8 cellular contexts compared by ENCODE assay signal in the genomic region with DNA sequence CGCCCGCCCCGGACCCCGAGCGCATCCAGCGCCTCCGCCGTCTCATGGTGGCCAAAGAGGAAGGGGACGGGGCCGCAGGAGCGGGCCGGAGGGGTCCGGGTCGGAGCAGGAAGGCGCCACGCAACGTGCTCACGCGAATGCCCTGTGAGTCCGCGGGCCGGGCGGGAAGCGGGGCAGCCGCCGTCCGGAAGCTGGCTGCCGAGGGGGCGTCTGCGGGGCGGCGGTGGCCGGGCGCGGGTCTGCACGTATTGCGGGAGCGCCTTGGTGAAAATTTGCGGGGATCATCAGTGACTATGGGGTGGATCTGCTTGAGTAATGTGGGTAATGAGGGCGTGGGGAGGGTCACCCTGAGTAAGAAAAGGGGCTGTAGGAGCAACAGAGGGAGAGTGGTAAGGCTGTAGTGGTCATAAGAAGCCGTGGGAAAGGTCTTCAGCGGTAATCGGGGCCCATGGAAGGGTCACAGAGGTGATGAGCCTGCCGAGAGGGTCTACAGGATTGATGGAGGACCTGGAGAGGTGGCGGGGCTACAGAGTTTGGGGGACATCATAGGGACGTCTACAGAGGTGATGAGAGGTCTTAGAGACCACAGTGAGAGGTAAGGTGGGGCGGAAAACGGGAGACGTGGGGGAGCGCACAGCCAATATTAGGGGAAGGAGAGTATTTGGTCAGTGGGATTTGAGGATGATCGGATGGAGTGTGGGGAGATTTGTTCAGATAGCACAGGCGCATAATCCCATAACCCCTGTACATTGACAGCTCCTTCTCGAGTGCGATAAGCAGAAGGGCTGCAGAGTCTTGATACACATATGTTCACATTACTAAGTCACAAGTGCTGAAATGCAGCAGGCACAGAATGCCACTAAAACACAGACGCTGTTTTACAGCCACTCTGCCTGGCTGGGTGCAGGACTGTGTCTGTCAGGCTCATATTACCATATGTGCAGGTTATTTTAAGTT. TPM values are rescaled to one million over a fixed set of nuclear protein-coding genes. Genes with fewer than 3 reads are reported as not detected.
A peak's percentile ranks its signal among the peaks of the same experiment; 100 is the strongest.
DNase-seq lines count a peak whose midpoint lies in the region; ATAC-seq and TF ChIP-seq lines count a peak whose summit lies in the region.

No MANE protein-coding gene starts in this region.

- intact Hi-C loops in thyroid gland (cut with DNase I): loop anchor here (10.0 kb wide), 2 partner anchors 270 to 420 kb away; no protein-coding TSS in a partner anchor

- no peak overlapping the region for H2BK120ac ChIP-seq in mesendoderm (ENCODE audit: low read depth, low read length)

- ATAC-seq in GM18505 (IDR thresholded peaks at IDR 0.05; ENCODE audit: unreplicated experiment): peak; percentile 38
- ATAC-seq in HG03095 (IDR thresholded peaks at IDR 0.05; ENCODE audit: unreplicated experiment): peak; percentile 27

- H4K5ac ChIP-seq in mesendoderm (ENCODE audit: low read length): no peak overlapping the region

- H3K18ac ChIP-seq in mesendoderm (ENCODE audit: low read length): peak overlapping the region; percentile 75

- no peaks in the 10 kb centered on the region for H3K9me3 ChIP-seq in thyroid gland

- peak overlapping the region; percentile 90 for H3K23ac ChIP-seq in mesendoderm (ENCODE audit: low read length)

- H2AK5ac ChIP-seq in mesendoderm (ENCODE audit: low read length): no peak overlapping the region

- no peak for TF ChIP-seq CTCF in thyroid gland (IDR thresholded peaks at IDR 0.05)

- peaks cover 28% of the 10 kb centered on the region for H3K79me2 ChIP-seq in ACC112 (ENCODE audit: control insufficient read depth, insufficient read depth, low read length, unreplicated experiment)
- H3K79me2 ChIP-seq in mesendoderm (ENCODE audit: control insufficient read depth, insufficient read depth, low read length): no peaks in the 10 kb centered on the region

- H3K27me3 Mint-ChIP-seq in T-helper 1 cell treated with Interleukin-12 subunit alpha and Interleukin-12 subunit beta and Interleukin-4 antibody, amounts not matched to agents 30 μg/mL and 1 μg/mL, for 36 hours (ENCODE audit: low read depth): no peaks in the 10 kb centered on the region

- H3K27ac ChIP-seq in ACC112 (ENCODE audit: low read depth, low read length) (no peak overlapping the region), mesendoderm (ENCODE audit: low read depth, low read length) (no peak overlapping the region), thyroid gland (no peak overlapping the region)

- peak overlapping the region; percentile 94 for H2AFZ ChIP-seq in ACC112 (ENCODE audit: low read length, unreplicated experiment)

- no peak overlapping the region for H2BK5ac ChIP-seq in mesendoderm (ENCODE audit: low read length)

- no peak for TF ChIP-seq POLR2A in GM18505 (IDR thresholded peaks at IDR 0.05; ENCODE audit: borderline replicate concordance, extremely low read depth, insufficient read depth, insufficient read length)
- TF ChIP-seq POLR2A in thyroid gland (IDR thresholded peaks at IDR 0.05): no peak

- no peak overlapping the region for H4K8ac ChIP-seq in mesendoderm (ENCODE audit: low read depth, low read length)

- no peaks in the 10 kb centered on the region for H3K27me3 ChIP-seq in ACC112 (ENCODE audit: insufficient read depth, low read length)
- no peaks in the 10 kb centered on the region for H3K27me3 ChIP-seq in mesendoderm (ENCODE audit: insufficient read depth, low read length, poor library complexity)
- H3K27me3 ChIP-seq in thyroid gland: no peaks in the 10 kb centered on the region

- no peak overlapping the region for H2BK15ac ChIP-seq in mesendoderm (replicated peaks; ENCODE audit: low read depth)

- H3K4ac ChIP-seq in mesendoderm (ENCODE audit: low read depth, low read length): no peak overlapping the region

- H3K4me1 ChIP-seq in ACC112 (ENCODE audit: control insufficient read depth, insufficient read depth, low read length, unreplicated experiment) (peaks cover 26% of the 10 kb centered on the region), mesendoderm (ENCODE audit: control insufficient read depth, low read depth, low read length) (peaks cover 6% of the 10 kb centered on the region), thyroid gland (peaks cover 10 to 15% of the 10 kb centered on the region in 2 donors)

- peak overlapping the region; percentile 78 for H3K27ac Mint-ChIP-seq in T-helper 1 cell treated with Interleukin-12 subunit alpha and Interleukin-12 subunit beta and Interleukin-4 antibody, amounts not matched to agents 30 μg/mL and 1 μg/mL, for 36 hours

- peaks cover 4% of the 10 kb centered on the region for H3K36me3 Mint-ChIP-seq in T-helper 1 cell treated with Interleukin-12 subunit alpha and Interleukin-12 subunit beta and Interleukin-4 antibody, amounts not matched to agents 30 μg/mL and 1 μg/mL, for 36 hours (ENCODE audit: low read depth)

- H3K79me1 ChIP-seq in mesendoderm (ENCODE audit: low read length): no peaks in the 10 kb centered on the region

- peaks cover 31% of the 10 kb centered on the region for H3K4me1 Mint-ChIP-seq in T-helper 1 cell treated with Interleukin-12 subunit alpha and Interleukin-12 subunit beta and Interleukin-4 antibody, amounts not matched to agents 30 μg/mL and 1 μg/mL, for 36 hours (ENCODE audit: low read depth)

- H3K4me3 Mint-ChIP-seq in T-helper 1 cell treated with Interleukin-12 subunit alpha and Interleukin-12 subunit beta and Interleukin-4 antibody, amounts not matched to agents 30 μg/mL and 1 μg/mL, for 36 hours: peak overlapping the region; percentile 92

- no CpG with 5 or more reads among the region's 55 CpGs for whole genome bisulfite sequencing in mesendoderm (ENCODE audit: extremely low coverage, insufficient coverage, low lambda C conversion rate)
- WGBS in thyroid gland, 2 donors: 16 to 18% methylated on average over 25 to 26 of the region's 55 CpGs

- no peaks in the 10 kb centered on the region for H3K9me3 Mint-ChIP-seq in T-helper 1 cell treated with Interleukin-12 subunit alpha and Interleukin-12 subunit beta and Interleukin-4 antibody, amounts not matched to agents 30 μg/mL and 1 μg/mL, for 36 hours

- H3K4me2 ChIP-seq in mesendoderm (ENCODE audit: low read length): peak overlapping the region; percentile 85

- H3K36me3 ChIP-seq in ACC112 (ENCODE audit: insufficient read depth, low read length): no peaks in the 10 kb centered on the region
- H3K36me3 ChIP-seq in mesendoderm (ENCODE audit: control insufficient read depth, insufficient read depth, low read length): no peaks in the 10 kb centered on the region
- H3K36me3 ChIP-seq in thyroid gland: no peaks in the 10 kb centered on the region

- peak overlapping the region; percentile 88 for H3K56ac ChIP-seq in mesendoderm (ENCODE audit: low read length)

- H3K4me3 ChIP-seq in ACC112 (ENCODE audit: low read depth, low read length): peak overlapping the region; percentile 91
- peak overlapping the region; percentile 60 for H3K4me3 ChIP-seq in mesendoderm (ENCODE audit: low read length)
- peak overlapping the region; percentile 19 to 73 (median 54) for H3K4me3 ChIP-seq in thyroid gland (replicated peaks in 1 of 3)

- peak overlapping the region; percentile 78 for H3K9ac ChIP-seq in mesendoderm (ENCODE audit: low read length)

- DNase-seq in ecto neural progenitor cell (ENCODE audit: low spot score): peak; percentile 63
- DNase-seq in mesendoderm: no peak
- DNase-seq in thyroid gland: no peak
- DNase-seq in HK-2 (ENCODE audit: unreplicated experiment): no peak

RNA-seq across cellular contexts. Expression of a gene that starts 0.8 kb away (rescaled TPM):
- 1.5 TPM for polyA plus RNA-seq in mesendoderm (2013, experiment 1 of 2)
- polyA plus RNA-seq in mesendoderm (2013, experiment 2 of 2): 1.5 TPM
- 1 to 10 TPM; 2.2 to 4.7 (median 3.8) TPM for total RNA-seq in thyroid gland

RNA-seq across cellular contexts. Expression of a gene that starts 13.1 kb away (rescaled TPM):
- polyA plus RNA-seq in mesendoderm (2013, experiment 1 of 2): 13.7 TPM
- polyA plus RNA-seq in mesendoderm (2013, experiment 2 of 2): 12.8 TPM
- 10 to 100 TPM; 10.3 to 13.9 (median 12.0) TPM for total RNA-seq in thyroid gland
